ENCODE assay signal across 25 cellular contexts in the genomic region with DNA sequence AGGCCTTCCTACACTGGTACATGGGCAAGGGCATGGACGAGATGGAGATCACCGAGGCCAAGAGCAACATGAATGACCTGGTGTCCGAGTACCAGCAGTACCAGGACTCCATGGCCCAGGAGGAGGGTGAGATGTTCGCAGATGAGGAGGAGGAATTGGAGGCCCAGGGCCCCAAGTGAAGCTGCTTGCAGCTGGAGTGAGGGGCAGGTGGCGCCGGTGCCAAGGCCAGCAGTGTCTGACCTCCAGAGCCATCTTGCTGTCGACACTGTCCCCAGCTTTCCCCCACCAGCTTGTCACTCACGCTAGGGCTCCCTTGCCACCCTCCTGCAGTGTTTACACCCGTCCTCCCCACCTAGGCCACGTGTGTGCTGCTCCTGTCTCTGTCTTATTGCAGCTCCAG. TPM values are rescaled to one million over a fixed set of nuclear protein-coding genes. Genes with fewer than 3 reads are reported as not detected.
A peak's percentile ranks its signal among the peaks of the same experiment; 100 is the strongest.
DNase-seq lines count a peak whose midpoint lies in the region; ATAC-seq, FAIRE-seq and TF ChIP-seq lines count a peak whose summit lies in the region.
"Had no signal": no experiment of that assay in that cellular context is flagged by ENCODE, and none has a peak within 500 bp of the region (broad histone marks: within the 10 kb centered on the region; RNA-seq: fewer than 3 reads in every experiment).

No MANE protein-coding gene starts in this region.

- H3K79me1 ChIP-seq in neuronal stem cell (ENCODE audit: low read depth, low read length) = no peaks in the 10 kb centered on the region

- H3K14ac ChIP-seq in neuronal stem cell (ENCODE audit: low read length) = no peak overlapping the region

- no peak overlapping the region; the same call in 1 of the 2 replicates for H3K4me2 ChIP-seq in K562 (ENCODE audit: insufficient read depth, low read length)
- H3K4me2 ChIP-seq in neuronal stem cell (ENCODE audit: insufficient read depth, low read length, poor library complexity, severe bottlenecking) = no peak overlapping the region
- H3K4me2 ChIP-seq: BLaER1 treated with 17β-estradiol and CSF1 and Interleukin-3, amounts not matched to agents 10 nM and 100 nM; SK-N-SH had no signal

- H3K4ac ChIP-seq in neuronal stem cell (ENCODE audit: low read length) = no peak overlapping the region

- H2BK12ac ChIP-seq in neuronal stem cell (ENCODE audit: low read length) = no peak overlapping the region

- no peak overlapping the region for H2BK120ac ChIP-seq in neuronal stem cell (ENCODE audit: low read depth, low read length)

- no peaks in the 10 kb centered on the region for H3K36me3 ChIP-seq in K562 (ENCODE audit: control insufficient read depth, insufficient read depth, low read length)
- no peaks in the 10 kb centered on the region for H3K36me3 ChIP-seq in neuronal stem cell (replicated peaks in 1 of 2; ENCODE audit: control insufficient read depth in 2 of 2, insufficient read depth in 2 of 2, low read length in 2 of 2)
- H3K36me3 ChIP-seq: BLaER1 treated with 17β-estradiol and CSF1 and Interleukin-3, amounts not matched to agents 10 nM and 100 nM had no signal

- H3K79me2 ChIP-seq in K562 (ENCODE audit: control insufficient read depth, insufficient read depth, low read length) = no peaks in the 10 kb centered on the region

- no peak overlapping the region for H3K9ac ChIP-seq in K562 (ENCODE audit: insufficient read depth in 1 of 2, low read depth in 2 of 2, low read length in 2 of 2)
- H3K9ac ChIP-seq in neuronal stem cell (ENCODE audit: low read depth, low read length, poor library complexity) = no peak overlapping the region
- H3K9ac ChIP-seq: BLaER1 treated with 17β-estradiol and CSF1 and Interleukin-3, amounts not matched to agents 10 nM and 100 nM; SK-N-SH had no signal

- H3K27me3 ChIP-seq in K562 (ENCODE audit: control insufficient read depth in 2 of 2, insufficient read depth in 2 of 2, low read length in 2 of 2) = peaks cover 6 to 31% of the 10 kb centered on the region in 2 experiments; a peak in 3 of 5 replicates
- H3K27me3 ChIP-seq in neuronal stem cell (ENCODE audit: control insufficient read depth in 3 of 3, insufficient read depth in 3 of 3, low read depth in 1 of 3, low read length in 3 of 3) = peaks cover 0 to 3% (median 0%) of the 10 kb centered on the region in 3 experiments
- H3K27me3 ChIP-seq: BLaER1 treated with 17β-estradiol and CSF1 and Interleukin-3, amounts not matched to agents 10 nM and 100 nM had no signal

- TF ChIP-seq EP300 in K562 (IDR thresholded peaks at IDR 0.05; ENCODE audit: low read length) = no peak

- CTCF ChIA-PET in GM10248 (lab: Yijun Ruan, JAX) (interaction anchor here (1.0 to 4.6 kb wide), 4 partner anchors 12 to 69 kb away, joined by 3 to 15 read pairs (median 6); partner anchors contain the start of gene GABRR2), K562 (lab: Yijun Ruan, JAX; ENCODE audit: low intra/inter-chr PET ratio) (no interaction called here)

- TF ChIP-seq CTCF in GM10248 (IDR thresholded peaks at IDR 0.05; ENCODE audit: control extremely low read depth, extremely low read depth, low read depth, missing control alignments) (no peak), K562 (IDR thresholded peaks at IDR 0.05 in 2 of 3, conservative IDR thresholded peaks at IDR 0.05 in 1 of 3; ENCODE audit: insufficient read depth in 2 of 3, low read depth in 1 of 3, low read length in 3 of 3) (no peak)

- WGBS in K562 (ENCODE audit: insufficient coverage, low coverage, missing lambda C conversion rate) = 4% methylated on average over 10 of the region's 10 CpGs
- no CpG with 5 or more reads among the region's 10 CpGs for WGBS in neuronal stem cell (ENCODE audit: extremely low coverage in 2 of 2, insufficient read length in 2 of 2, insufficient replicate concordance in 1 of 2), 2 donors

- in situ Hi-C loops in KBM-7 (cut with MboI; ENCODE audit: low pct_unique_long_range_greater_than_20kb, low sequenced_read_pairs) = no loop called here
- in situ Hi-C loops in K562 (cut with MboI) = no loop called here

- H3K4me3 ChIP-seq in K562 = no peak overlapping the region
- H3K4me3 ChIP-seq in neuronal stem cell (ENCODE audit: low read length in 2 of 2) = no peak overlapping the region
- H3K4me3 ChIP-seq: BLaER1 treated with 17β-estradiol and CSF1 and Interleukin-3, amounts not matched to agents 10 nM and 100 nM had no signal

- H4K8ac ChIP-seq in neuronal stem cell (ENCODE audit: low read depth, low read length) = no peak overlapping the region

- H3K4me1 ChIP-seq in K562 (replicated peaks in 1 of 2; ENCODE audit: control insufficient read depth in 2 of 2, insufficient read depth in 2 of 2, low read length in 2 of 2) = peaks cover 0 to 12% of the 10 kb centered on the region in 2 experiments; a peak in 3 of 5 replicates
- H3K4me1 ChIP-seq in neuronal stem cell (ENCODE audit: control insufficient read depth in 2 of 2, insufficient read depth in 1 of 2, low read depth in 1 of 2, low read length in 2 of 2) = peaks cover 5 to 15% of the 10 kb centered on the region in 2 donors

- no peak overlapping the region for H3K23ac ChIP-seq in neuronal stem cell (ENCODE audit: low read depth, low read length, poor library complexity)

- no peaks in the 10 kb centered on the region for H4K20me1 ChIP-seq in K562 (replicated peaks; ENCODE audit: control insufficient read depth, insufficient read depth, low read length)
- H4K20me1 ChIP-seq: BLaER1 treated with 17β-estradiol and CSF1 and Interleukin-3, amounts not matched to agents 10 nM and 100 nM had no signal

- H2AFZ ChIP-seq in K562 (ENCODE audit: low read depth, low read length) (peak overlapping the region; percentile 19; the same call in 1 of the 2 replicates), neuronal stem cell (ENCODE audit: low read length) (no peak overlapping the region)

- H3K27ac ChIP-seq in K562 (ENCODE audit: extremely low read depth, low read depth, low read length) (no peak overlapping the region), neuronal stem cell (replicated peaks; ENCODE audit: low read length) (no peak overlapping the region)
- H3K27ac ChIP-seq: BLaER1 treated with 17β-estradiol and CSF1 and Interleukin-3, amounts not matched to agents 10 nM and 100 nM had no signal

- DNase-seq in GM10248 (ENCODE audit: extremely low spot score) = peak; percentile 7
- DNase-seq in KBM-7 = peak; percentile 27
- no peak for DNase-seq in K562 (ENCODE audit: extremely low read depth in 1 of 4, low spot score in 3 of 4)
- no peak for DNase-seq in neuronal stem cell (ENCODE audit: low spot score)
- DNase-seq in NCI-H1105 (lab: John Stamatoyannopoulos, UW) = no peak
- DNase-seq: CD4-positive, alpha-beta memory T cell; COR-L47; IMR-90; NCI-H1417; NCI-H1694; NCI-H2081; NCI-H226; NCI-H510A; NCI-H748 treated with DMSO at 0.1 percent for 48 hours; PC-3; SK-N-SH; SW 1271 had no signal

- no peak overlapping the region for H4K91ac ChIP-seq in neuronal stem cell (ENCODE audit: low read depth, low read length, poor library complexity)

- no peak for TF ChIP-seq POLR2A in K562 (conservative IDR thresholded peaks at IDR 0.05)

- H3K9me3 ChIP-seq in K562 (replicated peaks; ENCODE audit: control insufficient read depth, insufficient read depth, low read depth, low read length) = no peaks in the 10 kb centered on the region
- H3K9me3 ChIP-seq in neuronal stem cell (replicated peaks in 1 of 2; ENCODE audit: control insufficient read depth in 2 of 2, insufficient read depth in 1 of 2, low read depth in 1 of 2, low read length in 2 of 2) = peaks cover 4 to 5% of the 10 kb centered on the region in 2 donors
- H3K9me3 ChIP-seq: BLaER1 treated with 17β-estradiol and CSF1 and Interleukin-3, amounts not matched to agents 10 nM and 100 nM; SK-N-SH had no signal

- no TSS peak for BruUV-seq in K562 (replicated peaks; lab: Mats Ljungman, UMichigan)

- no peak overlapping the region for H2BK5ac ChIP-seq in neuronal stem cell (ENCODE audit: low read length)

- FAIRE-seq in K562 (lab: Jason Lieb, UNC) = no peak
- FAIRE-seq: A204.1, GM12892, GM19239 had no signal

- peak overlapping the region; percentile 25 for H2AK5ac ChIP-seq in neuronal stem cell (ENCODE audit: low read depth, low read length)

- TF ChIP-seq RAD21 in K562 (CRISPR knock-in tag; conservative IDR thresholded peaks at IDR 0.05 in 1 of 2, IDR thresholded peaks at IDR 0.05 in 1 of 2) = no peak

- no peaks in the 10 kb centered on the region for H3K9me1 ChIP-seq in K562 (ENCODE audit: control insufficient read depth, insufficient read depth, low read length)

- intact Hi-C loops in K562 (cut with micrococcal nuclease) = no loop called here

- no peak overlapping the region for H2BK15ac ChIP-seq in neuronal stem cell (ENCODE audit: low read length)

- H3K18ac ChIP-seq in neuronal stem cell (ENCODE audit: low read length) = peak overlapping the region; percentile 59

- ATAC-seq in K562 (no peak), HG02588 (IDR thresholded peaks at IDR 0.05; ENCODE audit: unreplicated experiment) (no peak), HG03095 (IDR thresholded peaks at IDR 0.05; ENCODE audit: unreplicated experiment) (no peak)
- ATAC-seq: PC-3 had no signal

- POLR2A ChIA-PET in GM10248 (lab: Yijun Ruan, JAX) (no interaction called here), K562 (lab: Yijun Ruan, JAX) (interaction anchor here (0.6 to 0.7 kb wide), 2 partner anchors 50 to 286 kb away, joined by 3 to 5 read pairs; no protein-coding TSS in a partner anchor)

RNA-seq across cellular contexts. Expression of gene GABRR2, which starts 12.2 kb away (rescaled TPM):
- 0.23 and 0.56 TPM in 2 replicates for total RNA-seq in K562 (2011; cell fraction: chromatin; rRNA removed; ENCODE audit: low replicate concordance)
- not detected in 2 replicates for total RNA-seq in K562 (2011; cell fraction: nucleolus; rRNA removed)
- total RNA-seq in K562 (2011; cell fraction: nucleoplasm; rRNA removed) = not detected in 2 replicates
- total RNA-seq in K562 (2014; rRNA removed) = not detected in 2 replicates
- total RNA-seq in K562 (2014; rRNA removed; fragmentation: Illumina TruSeq; extraction: Trizol) = not detected in 2 replicates
- total RNA-seq in K562 (2015; rRNA removed; fragmentation: Illumina TruSeq; extraction: Trizol) = not detected in 2 replicates
- not detected in 2 replicates for total RNA-seq in K562 (2021)
- 0.10 and 0.18 TPM in 2 replicates for polyA plus RNA-seq in K562 (2011; rRNA removed)
- not detected in 2 replicates for polyA plus RNA-seq in K562 (2011; cell fraction: cytosol; rRNA removed)
- polyA plus RNA-seq in K562 (2011; cell fraction: nucleus; rRNA removed) = 0.60 and 1.1 TPM in 2 replicates
- polyA plus RNA-seq in K562 (2012) = 0.04 and 0.06 TPM in 2 replicates
- polyA plus RNA-seq in K562 (2014; fragmentation: Illumina TruSeq; extraction: Trizol) = 0.13 TPM in 1 of 2 replicates, not detected in the other
- not detected for polyA plus RNA-seq in K562 (2014; fragmentation: Nextera tagmentation; extraction: Ambion mirVana)
- polyA plus RNA-seq in K562 (2014; rRNA removed) = 0.09 TPM in 1 of 2 replicates, not detected in the other
- not detected in 2 replicates for polyA minus RNA-seq in K562 (2011; rRNA and poly(A)+ RNA removed)
- polyA minus RNA-seq in K562 (2011; cell fraction: cytosol; rRNA and poly(A)+ RNA removed) = not detected in 2 replicates
- polyA minus RNA-seq in K562 (2011; cell fraction: nucleus; rRNA and poly(A)+ RNA removed) = 0.22 TPM in 1 of 2 replicates, not detected in the other
- polyA plus RNA-seq in neuronal stem cell (2013, experiment 1 of 2) = 0.11 TPM
- 0.08 TPM for polyA plus RNA-seq in neuronal stem cell (2013, experiment 2 of 2)
- total RNA-seq: Daoy, G401, IMR-90 had no signal

RNA-seq across cellular contexts. Expression of gene UBE2J1, which starts 49.6 kb away (rescaled TPM):
- total RNA-seq in K562 (2011; cell fraction: chromatin; rRNA removed; ENCODE audit: low replicate concordance) = 4.2 and 10.1 TPM in 2 replicates
- total RNA-seq in K562 (2011; cell fraction: nucleolus; rRNA removed) = 3.0 and 3.3 TPM in 2 replicates
- 6.1 and 12.7 TPM in 2 replicates for total RNA-seq in K562 (2011; cell fraction: nucleoplasm; rRNA removed)
- total RNA-seq in K562 (2014; rRNA removed) = 19.6 and 19.7 TPM in 2 replicates
- 27.2 and 30.0 TPM in 2 replicates for total RNA-seq in K562 (2014; rRNA removed; fragmentation: Illumina TruSeq; extraction: Trizol)
- total RNA-seq in K562 (2015; rRNA removed; fragmentation: Illumina TruSeq; extraction: Trizol) = 25.8 and 28.5 TPM in 2 replicates
- 22.0 and 22.4 TPM in 2 replicates for total RNA-seq in K562 (2021)
- polyA plus RNA-seq in K562 (2011; rRNA removed) = 25.8 and 32.6 TPM in 2 replicates
- polyA plus RNA-seq in K562 (2011; cell fraction: cytosol; rRNA removed) = 11.5 and 16.4 TPM in 2 replicates
- 6.1 and 7.8 TPM in 2 replicates for polyA plus RNA-seq in K562 (2011; cell fraction: nucleus; rRNA removed)
- 19.3 and 26.0 TPM in 2 replicates for polyA plus RNA-seq in K562 (2012)
- polyA plus RNA-seq in K562 (2014; fragmentation: Illumina TruSeq; extraction: Trizol) = 24.6 and 28.9 TPM in 2 replicates
- polyA plus RNA-seq in K562 (2014; fragmentation: Nextera tagmentation; extraction: Ambion mirVana) = 10 to 100 TPM; 11.6 to 14.9 TPM
- 18.8 and 20.6 TPM in 2 replicates for polyA plus RNA-seq in K562 (2014; rRNA removed)
- polyA minus RNA-seq in K562 (2011; rRNA and poly(A)+ RNA removed) = 34.0 and 34.2 TPM in 2 replicates
- 12.6 and 13.2 TPM in 2 replicates for polyA minus RNA-seq in K562 (2011; cell fraction: cytosol; rRNA and poly(A)+ RNA removed)
- 3.6 and 7.0 TPM in 2 replicates for polyA minus RNA-seq in K562 (2011; cell fraction: nucleus; rRNA and poly(A)+ RNA removed)
- 30.2 TPM for polyA plus RNA-seq in neuronal stem cell (2013, experiment 1 of 2)
- 31.5 TPM for polyA plus RNA-seq in neuronal stem cell (2013, experiment 2 of 2)

Comparison
In these comparisons a context has a peak if more than half of its experiments do, and no peak if none do; other contexts are left out.
1. DNase-seq: peak in GM10248 (single experiment) and KBM-7 (single experiment); none in K562 (0 of 4), neuronal stem cell (single experiment) and NCI-H1105 (single experiment).